16 cellular contexts compared by ENCODE assay signal in the genomic region with DNA sequence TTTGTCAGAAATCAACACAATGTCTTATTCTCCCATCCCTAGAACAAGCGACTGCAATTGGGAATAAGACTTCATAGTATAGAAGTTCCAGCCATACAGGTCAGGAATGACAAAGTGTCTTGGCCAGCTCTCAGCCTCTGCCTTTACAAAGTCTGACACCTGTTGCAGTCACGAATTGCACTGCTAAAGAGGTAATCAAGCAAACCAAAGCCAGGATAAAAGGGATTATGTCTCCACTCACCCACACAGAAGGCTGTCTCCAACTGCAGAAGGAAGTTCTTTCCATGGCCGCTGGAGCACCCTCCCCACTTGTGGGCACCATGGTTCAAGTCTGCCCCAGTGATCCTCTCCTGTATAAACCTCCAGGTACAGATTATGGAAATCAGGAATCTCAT.
DNase-seq lines count a peak whose midpoint lies in the region; ATAC-seq and TF ChIP-seq lines count a peak whose summit lies in the region.
"Had no signal": no experiment of that assay in that cellular context is flagged by ENCODE, and none has a peak within 500 bp of the region (broad histone marks: within the 10 kb centered on the region; RNA-seq: fewer than 3 reads in every experiment).

No MANE protein-coding gene starts in this region.

- no peak for TF ChIP-seq POLR2A in esophagus muscularis mucosa (IDR thresholded peaks at IDR 0.05; ENCODE audit: low read depth)

- H3K27me3 ChIP-seq in ACC112 (ENCODE audit: insufficient read depth, low read length) (no peaks in the 10 kb centered on the region), esophagus muscularis mucosa (no peaks in the 10 kb centered on the region), psoas muscle (ENCODE audit: insufficient read depth in 3 of 3, low read length in 2 of 3) (no peaks in the 10 kb centered on the region), foreskin keratinocyte (no peaks in the 10 kb centered on the region)

- H3K27ac ChIP-seq in ACC112 (ENCODE audit: low read depth, low read length) (peak overlapping the region; percentile 72), esophagus muscularis mucosa (replicated peaks in 1 of 4) (peak overlapping the region in 3 of 4 donors; percentile 40 to 72 (median 42)), psoas muscle (peak overlapping the region; percentile 59), foreskin keratinocyte (no peak overlapping the region)

- 57% methylated on average over 3 of the region's 3 CpGs for WGBS in esophagus muscularis mucosa
- 25 to 34% (median 27%) methylated on average over 3 of the region's 3 CpGs for WGBS in psoas muscle, 3 donors

- DNase-seq in NCI-H82 treated with DMSO at 0.1 percent for 48 hours (lab: John Stamatoyannopoulos, UW; ENCODE audit: unreplicated experiment) (peak; percentile 82), esophagus muscularis mucosa (ENCODE audit: extremely low spot score) (no peak), psoas muscle (no peak), RKO (ENCODE audit: low spot score) (no peak), KBM-7 (no peak), foreskin keratinocyte (no peak), mesenteric fat pad (ENCODE audit: low spot score) (no peak)
- DNase-seq: activated CD4-positive, alpha-beta memory T cell treated with anti-CD3 and anti-CD28 coated beads for 36 hours; activated naive CD8-positive, alpha-beta T cell treated with anti-CD3 and anti-CD28 coated beads for 36 hours; activated T-cell treated with anti-CD3 and anti-CD28 coated beads, Interleukin-2, amount 50 U/mL, for 24 hours; central memory CD4-positive, alpha-beta T cell; NCI-H2081; NCI-H526; stimulated activated naive CD8-positive, alpha-beta T cell treated with anti-CD3 and anti-CD28 coated beads, Interleukin-15, amount 100 ng/mL, for 72 hours; SW 1271 had no signal

- in situ Hi-C loops in KBM-7 (cut with MboI; ENCODE audit: low pct_unique_long_range_greater_than_20kb, low sequenced_read_pairs), result no loop called here

- TF ChIP-seq CTCF in esophagus muscularis mucosa (IDR thresholded peaks at IDR 0.05), result no peak
- TF ChIP-seq CTCF in psoas muscle (IDR thresholded peaks at IDR 0.05), result no peak
- no peak for TF ChIP-seq CTCF in foreskin keratinocyte (conservative IDR thresholded peaks at IDR 0.05)

- peak; percentile 16 to 66 (median 52) for ATAC-seq in psoas muscle
- ATAC-seq in foreskin keratinocyte, result no peak
- ATAC-seq: stimulated activated naive CD8-positive, alpha-beta T cell treated with anti-CD3 and anti-CD28 coated beads, Interleukin-15, amount 100 ng/mL, for 72 hours had no signal

- no peak for TF ChIP-seq EP300 in esophagus muscularis mucosa (IDR thresholded peaks at IDR 0.05)

- no peaks in the 10 kb centered on the region for H3K36me3 ChIP-seq in ACC112 (ENCODE audit: insufficient read depth, low read length)
- no peaks in the 10 kb centered on the region for H3K36me3 ChIP-seq in esophagus muscularis mucosa
- H3K36me3 ChIP-seq in psoas muscle (ENCODE audit: insufficient read depth in 1 of 2, low read depth in 1 of 2), result no peaks in the 10 kb centered on the region

- H3K9me3 ChIP-seq in esophagus muscularis mucosa (no peaks in the 10 kb centered on the region), psoas muscle (no peaks in the 10 kb centered on the region)

- H2AFZ ChIP-seq in ACC112 (ENCODE audit: low read length, unreplicated experiment), result no peak overlapping the region

- no peaks in the 10 kb centered on the region for H3K79me2 ChIP-seq in ACC112 (ENCODE audit: control insufficient read depth, insufficient read depth, low read length, unreplicated experiment)

- intact Hi-C loops in esophagus muscularis mucosa (cut with DNase I) (no loop called here), psoas muscle (cut with DNase I) (loop anchor here in 1 of 2 donors (5.0 kb wide), 1 partner anchor 34 kb away; no protein-coding TSS in a partner anchor)

- peaks cover 61% of the 10 kb centered on the region for H3K4me1 ChIP-seq in ACC112 (ENCODE audit: control insufficient read depth, insufficient read depth, low read length, unreplicated experiment)
- peaks cover 22 to 43% (median 35%) of the 10 kb centered on the region in 4 donors for H3K4me1 ChIP-seq in esophagus muscularis mucosa
- peaks cover 38% of the 10 kb centered on the region for H3K4me1 ChIP-seq in psoas muscle
- no peaks in the 10 kb centered on the region for H3K4me1 ChIP-seq in foreskin keratinocyte

- peak overlapping the region; percentile 28; the same call in 1 of the 2 replicates for H3K4me3 ChIP-seq in ACC112 (ENCODE audit: low read depth, low read length)
- no peak overlapping the region for H3K4me3 ChIP-seq in esophagus muscularis mucosa
- H3K4me3 ChIP-seq in psoas muscle, result peak overlapping the region; percentile 16

Comparison
In these comparisons a context has a peak if more than half of its experiments do, and no peak if none do; other contexts are left out.
1. H3K4me3 ChIP-seq: peak in ACC112 (single experiment) and psoas muscle (single experiment); none in esophagus muscularis mucosa (0 of 4).